12 cellular contexts compared by ENCODE assay signal in the genomic region with DNA sequence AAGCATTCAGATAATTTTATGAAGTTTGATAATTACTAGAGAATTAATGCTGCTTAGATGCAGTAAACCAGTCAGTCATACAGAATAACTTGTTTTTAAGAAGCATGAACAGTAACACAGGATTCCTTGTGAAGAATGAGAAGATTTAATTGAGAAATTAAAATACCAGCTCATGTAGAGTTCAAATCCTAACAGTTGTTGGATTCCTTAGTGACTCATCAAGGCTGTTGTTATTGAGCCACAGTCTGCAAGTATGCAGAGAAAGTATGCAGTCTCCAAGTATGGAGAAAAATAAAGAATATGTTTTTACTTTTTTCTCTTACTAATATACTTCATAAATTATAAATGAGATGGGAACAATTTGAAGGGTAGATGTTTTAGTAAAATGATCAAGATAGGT. TPM values are rescaled to one million over a fixed set of nuclear protein-coding genes. Genes with fewer than 3 reads are reported as not detected.
DNase-seq lines count a peak whose midpoint lies in the region; ATAC-seq, FAIRE-seq and TF ChIP-seq lines count a peak whose summit lies in the region.
"Had no signal": no experiment of that assay in that cellular context is flagged by ENCODE, and none has a peak within 500 bp of the region (broad histone marks: within the 10 kb centered on the region; RNA-seq: fewer than 3 reads in every experiment).

No MANE protein-coding gene starts in this region.

- H3K36me3 Mint-ChIP-seq in activated naive CD4-positive, alpha-beta T cell treated with anti-CD3 and anti-CD28 coated beads, Interleukin-2, amount 10 ng/mL, durations not matched to agents 7 days and 5 days = no peaks in the 10 kb centered on the region
- peaks cover 10% of the 10 kb centered on the region for H3K36me3 Mint-ChIP-seq in natural killer cell

- ATAC-seq in foreskin keratinocyte (peak; percentile 75), natural killer cell (no peak)
- ATAC-seq: left ventricle myocardium superior had no signal

- H3K27me3 ChIP-seq in foreskin keratinocyte (no peaks in the 10 kb centered on the region), small intestine (ENCODE audit: control insufficient read depth in 2 of 2, insufficient read depth in 2 of 2, low read length in 2 of 2) (no peaks in the 10 kb centered on the region)

- H3K36me3 ChIP-seq in small intestine (ENCODE audit: control insufficient read depth in 2 of 2, insufficient read depth in 2 of 2, low read length in 2 of 2) = no peaks in the 10 kb centered on the region

- no peak for TF ChIP-seq CTCF in HFF-Myc (IDR thresholded peaks at IDR 0.05; ENCODE audit: low read depth, low read length, missing control alignments)
- no peak for TF ChIP-seq CTCF in foreskin keratinocyte (conservative IDR thresholded peaks at IDR 0.05)
- no peak for TF ChIP-seq CTCF in natural killer cell (IDR thresholded peaks at IDR 0.05)

- no peaks in the 10 kb centered on the region for H3K27me3 Mint-ChIP-seq in activated naive CD4-positive, alpha-beta T cell treated with anti-CD3 and anti-CD28 coated beads, Interleukin-2, amount 10 ng/mL, durations not matched to agents 7 days and 5 days
- no peaks in the 10 kb centered on the region for H3K27me3 Mint-ChIP-seq in natural killer cell (ENCODE audit: low read depth in 2 of 2)
- H3K27me3 Mint-ChIP-seq: activated CD4-positive, alpha-beta T cell treated with anti-CD3 and anti-CD28 coated beads, Interleukin-2, amount 10 ng/mL, durations not matched to agents 24 days and 14 days; activated naive CD8-positive, alpha-beta T cell treated with anti-CD3 and anti-CD28 coated beads for 36 hours had no signal

- intact Hi-C loops in natural killer cell (cut with micrococcal nuclease) = no loop called here

- no peaks in the 10 kb centered on the region for H3K4me1 Mint-ChIP-seq in activated naive CD4-positive, alpha-beta T cell treated with anti-CD3 and anti-CD28 coated beads, Interleukin-2, amount 10 ng/mL, durations not matched to agents 7 days and 5 days
- no peaks in the 10 kb centered on the region for H3K4me1 Mint-ChIP-seq in natural killer cell
- H3K4me1 Mint-ChIP-seq: activated CD4-positive, alpha-beta T cell treated with anti-CD3 and anti-CD28 coated beads, Interleukin-2, amount 10 ng/mL, durations not matched to agents 24 days and 14 days; activated naive CD8-positive, alpha-beta T cell treated with anti-CD3 and anti-CD28 coated beads for 36 hours had no signal

- H3K4me1 ChIP-seq in foreskin keratinocyte (peaks cover 4% of the 10 kb centered on the region), small intestine (ENCODE audit: control insufficient read depth in 2 of 2, insufficient read depth in 1 of 2, low read depth in 1 of 2, low read length in 1 of 2) (peaks cover 0 to 2% of the 10 kb centered on the region in 2 donors)

- DNase-seq in HFF-Myc (ENCODE audit: extremely low read depth, low read depth) = peak; percentile 22
- peak; percentile 83 for DNase-seq in amniotic epithelial cell (ENCODE audit: low read depth)
- peak; percentile 19 to 31 for DNase-seq in foreskin keratinocyte
- peak; percentile 54 for DNase-seq in urothelium cell line (ENCODE audit: low spot score)
- no peak for DNase-seq in small intestine
- no peak for DNase-seq in activated naive CD4-positive, alpha-beta T cell treated with anti-CD3 and anti-CD28 coated beads, Interleukin-2, amount 10 ng/mL, durations not matched to agents 7 days and 5 days
- no peak for DNase-seq in natural killer cell
- DNase-seq: activated naive CD8-positive, alpha-beta T cell treated with anti-CD3 and anti-CD28 coated beads for 36 hours; left ventricle myocardium superior; SIG-M5 had no signal

- H3K27ac ChIP-seq in foreskin keratinocyte = no peak overlapping the region
- H3K27ac ChIP-seq in small intestine (ENCODE audit: low read depth in 1 of 2, low read length in 1 of 2) = no peak overlapping the region

- no peak overlapping the region for H3K27ac Mint-ChIP-seq in activated naive CD4-positive, alpha-beta T cell treated with anti-CD3 and anti-CD28 coated beads, Interleukin-2, amount 10 ng/mL, durations not matched to agents 7 days and 5 days
- H3K27ac Mint-ChIP-seq in natural killer cell = no peak overlapping the region
- H3K27ac Mint-ChIP-seq: activated CD4-positive, alpha-beta T cell treated with anti-CD3 and anti-CD28 coated beads, Interleukin-2, amount 10 ng/mL, durations not matched to agents 24 days and 14 days; activated naive CD8-positive, alpha-beta T cell treated with anti-CD3 and anti-CD28 coated beads for 36 hours had no signal

- no peaks in the 10 kb centered on the region for H3K9me3 Mint-ChIP-seq in activated naive CD4-positive, alpha-beta T cell treated with anti-CD3 and anti-CD28 coated beads, Interleukin-2, amount 10 ng/mL, durations not matched to agents 7 days and 5 days
- H3K9me3 Mint-ChIP-seq in natural killer cell = no peaks in the 10 kb centered on the region
- H3K9me3 Mint-ChIP-seq: activated CD4-positive, alpha-beta T cell treated with anti-CD3 and anti-CD28 coated beads, Interleukin-2, amount 10 ng/mL, durations not matched to agents 24 days and 14 days; activated naive CD8-positive, alpha-beta T cell treated with anti-CD3 and anti-CD28 coated beads for 36 hours had no signal

- no peaks in the 10 kb centered on the region for H3K9me3 ChIP-seq in small intestine (ENCODE audit: control insufficient read depth, low read depth)

- CTCF ChIA-PET in activated naive CD4-positive, alpha-beta T cell treated with anti-CD3 and anti-CD28 coated beads, Interleukin-2, amount 10 ng/mL, durations not matched to agents 7 days and 5 days (lab: Charles Lee) = no interaction called here

- FAIRE-seq in urothelium cell line (lab: Jason Lieb, UNC) = no peak
- no peak for FAIRE-seq in small intestine (lab: Jason Lieb, UNC)

- no peak overlapping the region for H3K4me3 ChIP-seq in HFF-Myc (replicated peaks; ENCODE audit: low read depth, low read length)
- H3K4me3 ChIP-seq in small intestine (ENCODE audit: low read depth in 1 of 2, low read length in 2 of 2) = no peak overlapping the region

- no peak overlapping the region for H3K4me3 Mint-ChIP-seq in activated naive CD4-positive, alpha-beta T cell treated with anti-CD3 and anti-CD28 coated beads, Interleukin-2, amount 10 ng/mL, durations not matched to agents 7 days and 5 days
- H3K4me3 Mint-ChIP-seq in natural killer cell = no peak overlapping the region
- H3K4me3 Mint-ChIP-seq: activated CD4-positive, alpha-beta T cell treated with anti-CD3 and anti-CD28 coated beads, Interleukin-2, amount 10 ng/mL, durations not matched to agents 24 days and 14 days; activated naive CD8-positive, alpha-beta T cell treated with anti-CD3 and anti-CD28 coated beads for 36 hours had no signal

RNA-seq across cellular contexts. Expression of a gene that starts 30.2 kb away (rescaled TPM):
- total RNA-seq in foreskin keratinocyte = not detected in 2 replicates
- polyA plus RNA-seq in foreskin keratinocyte = not detected in 2 replicates
- polyA plus RNA-seq in small intestine = under 1 TPM in 1 of 3 donors, not detected in 2; 0.01 TPM
- total RNA-seq in natural killer cell = under 1 TPM in 1 of 3 donors, not detected in 2; 0.09 TPM
- total RNA-seq: activated naive CD8-positive, alpha-beta T cell treated with anti-CD3 and anti-CD28 coated beads for 36 hours; left ventricle myocardium superior had no signal

RNA-seq across cellular contexts. Expression of a gene that starts 43.3 kb away (rescaled TPM):
- total RNA-seq in foreskin keratinocyte = not detected in 2 replicates
- polyA plus RNA-seq in foreskin keratinocyte = not detected in 2 replicates
- polyA plus RNA-seq in small intestine = under 1 TPM in 1 of 3 donors, not detected in 2; 0.03 TPM
- total RNA-seq in natural killer cell = not detected
- total RNA-seq: activated CD4-positive, alpha-beta T cell treated with anti-CD3 and anti-CD28 coated beads, Interleukin-2, amount 10 ng/mL, durations not matched to agents 24 days and 14 days; activated naive CD8-positive, alpha-beta T cell treated with anti-CD3 and anti-CD28 coated beads for 36 hours; left ventricle myocardium superior had no signal
- polyA plus RNA-seq: esophagus had no signal

Comparison
In these comparisons a context has a peak if more than half of its experiments do, and no peak if none do; other contexts are left out.
1. DNase-seq: peak in HFF-Myc (single experiment), amniotic epithelial cell (single experiment), foreskin keratinocyte (2 of 2) and urothelium cell line (single experiment); none in small intestine (single experiment), activated naive CD4-positive, alpha-beta T cell treated with anti-CD3 and anti-CD28 coated beads, Interleukin-2, amount 10 ng/mL, durations not matched to agents 7 days and 5 days (single experiment) and natural killer cell (single experiment).